ENCODE assay signal across 23 cellular contexts in genomic region chr6:157586476-157587126, GRCh38.
A peak's percentile ranks its signal among the peaks of the same experiment; 100 is the strongest.
DNase-seq lines count a peak whose midpoint lies in the region; ATAC-seq and TF ChIP-seq lines count a peak whose summit lies in the region.
"Had no signal": no experiment of that assay in that cellular context is flagged by ENCODE, and none has a peak within 500 bp of the region (broad histone marks: within the 10 kb centered on the region; RNA-seq: fewer than 3 reads in every experiment).

No MANE protein-coding gene starts in this region.

- no peak overlapping the region for H2AFZ ChIP-seq in Karpas-422 (ENCODE audit: low read length)
- H2AFZ ChIP-seq in neural progenitor cell (replicated peaks): no peak overlapping the region

- H3K4me3 ChIP-seq in Karpas-422 (ENCODE audit: low read length) (no peak overlapping the region), neural progenitor cell (no peak overlapping the region), H7 (ENCODE audit: insufficient read depth, low read depth, low read length) (no peak overlapping the region)
- H3K4me3 ChIP-seq: A549, GM12878, SJCRH30 had no signal

- DNase-seq in Karpas-422: peak; percentile 11
- peak; percentile 12 for DNase-seq in islet precursor cell
- DNase-seq in neural progenitor cell (ENCODE audit: low spot score): no peak
- DNase-seq in H7: no peak
- DNase-seq in activated CD4-positive, alpha-beta T cell treated with anti-CD3 and anti-CD28 coated beads for 4 hours: no peak
- no peak for DNase-seq in activated CD8-positive, alpha-beta memory T cell treated with anti-CD3 and anti-CD28 coated beads, Interleukin-2, amount 50 U/mL, for 48 hours
- DNase-seq: BE2C, DND-41, H9, HFFc6, MV-4-11, NCI-H1694, NCI-H2081, NCI-H2171, NCI-H345, NCI-H524 treated with DMSO at 0.1 percent for 48 hours, OCI-M1, SJCRH30 had no signal

- no peaks in the 10 kb centered on the region for H3K9me2 ChIP-seq in Karpas-422 (replicated peaks; ENCODE audit: insufficient read depth, low read length)

- peaks cover 5% of the 10 kb centered on the region for H3K36me3 Mint-ChIP-seq in neural progenitor cell
- peaks cover 49% of the 10 kb centered on the region for H3K36me3 Mint-ChIP-seq in stimulated activated memory B cell treated with anti-CD40 and anti-IgM and Interleukin-4, amounts not matched to agents 10 μg/mL and 1 μg/mL and 100 μg/mL, for 72 hours
- no peaks in the 10 kb centered on the region for H3K36me3 Mint-ChIP-seq in activated T-helper 17 cell treated with anti-CD3 and anti-CD28 coated beads, Interleukin-2, amount 50 U/mL, for 72 hours (ENCODE audit: low read depth)

- ATAC-seq in stimulated activated memory B cell treated with anti-CD40 and anti-IgM and Interleukin-4, amounts not matched to agents 10 μg/mL and 1 μg/mL and 100 μg/mL, for 72 hours: no peak
- ATAC-seq in activated T-helper 17 cell treated with anti-CD3 and anti-CD28 coated beads, Interleukin-2, amount 50 U/mL, for 72 hours (replicated peaks): no peak
- ATAC-seq: A549, GM12878 had no signal

- H3K4me1 Mint-ChIP-seq in neural progenitor cell: peaks cover 8% of the 10 kb centered on the region
- peaks cover 48% of the 10 kb centered on the region for H3K4me1 Mint-ChIP-seq in stimulated activated memory B cell treated with anti-CD40 and anti-IgM and Interleukin-4, amounts not matched to agents 10 μg/mL and 1 μg/mL and 100 μg/mL, for 72 hours
- H3K4me1 Mint-ChIP-seq in activated T-helper 17 cell treated with anti-CD3 and anti-CD28 coated beads, Interleukin-2, amount 50 U/mL, for 72 hours: no peaks in the 10 kb centered on the region

- H3K27ac Mint-ChIP-seq in neural progenitor cell: peak overlapping the region; percentile 8
- H3K27ac Mint-ChIP-seq in stimulated activated memory B cell treated with anti-CD40 and anti-IgM and Interleukin-4, amounts not matched to agents 10 μg/mL and 1 μg/mL and 100 μg/mL, for 72 hours: peak overlapping the region; percentile 31
- no peak overlapping the region for H3K27ac Mint-ChIP-seq in activated T-helper 17 cell treated with anti-CD3 and anti-CD28 coated beads, Interleukin-2, amount 50 U/mL, for 72 hours
- H3K27ac Mint-ChIP-seq: H9, HFFc6 had no signal

- H3K27me3 Mint-ChIP-seq in neural progenitor cell (ENCODE audit: insufficient read depth, low read depth): peaks cover 3% of the 10 kb centered on the region
- no peaks in the 10 kb centered on the region for H3K27me3 Mint-ChIP-seq in stimulated activated memory B cell treated with anti-CD40 and anti-IgM and Interleukin-4, amounts not matched to agents 10 μg/mL and 1 μg/mL and 100 μg/mL, for 72 hours
- H3K27me3 Mint-ChIP-seq in activated T-helper 17 cell treated with anti-CD3 and anti-CD28 coated beads, Interleukin-2, amount 50 U/mL, for 72 hours: peaks cover 3% of the 10 kb centered on the region
- H3K27me3 Mint-ChIP-seq: IgD-negative memory B cell had no signal

- no peaks in the 10 kb centered on the region for H3K36me3 ChIP-seq in Karpas-422 (ENCODE audit: insufficient read depth, low read length)
- H3K36me3 ChIP-seq in neural progenitor cell: no peaks in the 10 kb centered on the region
- H3K36me3 ChIP-seq in H7 (replicated peaks; ENCODE audit: control insufficient read depth, insufficient read depth, low read length): no peaks in the 10 kb centered on the region
- H3K36me3 ChIP-seq: BE2C, SJCRH30 had no signal

- no peaks in the 10 kb centered on the region for H3K9me3 ChIP-seq in Karpas-422 (ENCODE audit: low read length)
- H3K9me3 ChIP-seq in neural progenitor cell (ENCODE audit: low read depth): no peaks in the 10 kb centered on the region
- H3K9me3 ChIP-seq: BE2C had no signal

- H3K79me2 ChIP-seq in Karpas-422 (ENCODE audit: low read length): no peaks in the 10 kb centered on the region
- H3K79me2 ChIP-seq in neural progenitor cell (ENCODE audit: low read depth): no peaks in the 10 kb centered on the region

- H4K20me1 ChIP-seq in Karpas-422 (ENCODE audit: insufficient read depth, low read depth, low read length): no peaks in the 10 kb centered on the region
- H4K20me1 ChIP-seq in neural progenitor cell (ENCODE audit: low read depth): no peaks in the 10 kb centered on the region

- H3K4me2 ChIP-seq in Karpas-422 (ENCODE audit: low read depth, low read length, poor library complexity, severe bottlenecking): no peak overlapping the region
- H3K4me2 ChIP-seq in neural progenitor cell: peak overlapping the region; percentile 63
- H3K4me2 ChIP-seq: A549 had no signal

- H3F3A ChIP-seq in neural progenitor cell (ENCODE audit: low read depth): peaks cover 19% of the 10 kb centered on the region

- H3K27me3 ChIP-seq in Karpas-422 (ENCODE audit: low read length): no peaks in the 10 kb centered on the region
- no peaks in the 10 kb centered on the region for H3K27me3 ChIP-seq in neural progenitor cell
- no peaks in the 10 kb centered on the region for H3K27me3 ChIP-seq in H7 (ENCODE audit: control insufficient read depth, insufficient read depth, low read length)
- H3K27me3 ChIP-seq: BE2C, SJCRH30 had no signal

- no peak for TF ChIP-seq CTCF in neural progenitor cell (IDR thresholded peaks at IDR 0.05)

- H3K4me3 Mint-ChIP-seq in neural progenitor cell: no peak overlapping the region
- no peak overlapping the region for H3K4me3 Mint-ChIP-seq in stimulated activated memory B cell treated with anti-CD40 and anti-IgM and Interleukin-4, amounts not matched to agents 10 μg/mL and 1 μg/mL and 100 μg/mL, for 72 hours
- H3K4me3 Mint-ChIP-seq in activated T-helper 17 cell treated with anti-CD3 and anti-CD28 coated beads, Interleukin-2, amount 50 U/mL, for 72 hours: no peak overlapping the region
- H3K4me3 Mint-ChIP-seq: H9, HFFc6 had no signal

- H3K27ac ChIP-seq in Karpas-422 (ENCODE audit: low read length): no peak overlapping the region
- peak overlapping the region; percentile 60 for H3K27ac ChIP-seq in neural progenitor cell
- H3K27ac ChIP-seq: A549, SJCRH30 had no signal

- H3K9ac ChIP-seq in Karpas-422 (ENCODE audit: low read length) (no peak overlapping the region), neural progenitor cell (no peak overlapping the region)

- peaks cover 17% of the 10 kb centered on the region for H3K9me3 Mint-ChIP-seq in neural progenitor cell
- H3K9me3 Mint-ChIP-seq in stimulated activated memory B cell treated with anti-CD40 and anti-IgM and Interleukin-4, amounts not matched to agents 10 μg/mL and 1 μg/mL and 100 μg/mL, for 72 hours: peaks cover 12% of the 10 kb centered on the region
- H3K9me3 Mint-ChIP-seq in activated T-helper 17 cell treated with anti-CD3 and anti-CD28 coated beads, Interleukin-2, amount 50 U/mL, for 72 hours: peaks cover 23% of the 10 kb centered on the region

- H3K4me1 ChIP-seq in Karpas-422 (ENCODE audit: low read length) (no peaks in the 10 kb centered on the region), neural progenitor cell (peaks cover 23% of the 10 kb centered on the region)
- H3K4me1 ChIP-seq: A549, BE2C, SJCRH30 had no signal

Comparison
In these comparisons a context has a peak if more than half of its experiments do, and no peak if none do; other contexts are left out.
1. DNase-seq: peak in Karpas-422 (single experiment) and islet precursor cell (single experiment); none in neural progenitor cell (single experiment), H7 (single experiment), activated CD4-positive, alpha-beta T cell treated with anti-CD3 and anti-CD28 coated beads for 4 hours (0 of 2) and activated CD8-positive, alpha-beta memory T cell treated with anti-CD3 and anti-CD28 coated beads, Interleukin-2, amount 50 U/mL, for 48 hours (single experiment).